11 cellular contexts compared by ENCODE assay signal in the genomic region with DNA sequence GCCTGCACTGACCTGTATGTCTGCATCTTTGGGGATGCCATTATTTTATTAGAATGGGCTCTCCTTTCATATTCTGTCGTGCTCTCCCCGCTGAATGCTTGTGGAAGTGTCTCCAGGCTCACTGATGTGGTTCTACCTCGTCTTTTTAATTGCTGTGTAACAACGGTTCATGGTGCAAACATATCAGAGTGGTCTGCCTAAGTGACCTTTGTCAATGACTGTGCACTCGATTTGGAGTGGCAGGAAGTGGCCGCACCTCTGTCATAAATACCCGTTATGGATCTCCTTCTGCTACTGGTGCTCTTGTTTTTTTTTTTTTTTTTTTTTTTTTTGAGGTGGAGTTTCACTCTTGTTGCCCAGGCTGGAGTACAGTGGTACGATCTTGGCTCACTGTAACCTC. TPM values are rescaled to one million over a fixed set of nuclear protein-coding genes. Genes with fewer than 3 reads are reported as not detected.
DNase-seq lines count a peak whose midpoint lies in the region; ATAC-seq and TF ChIP-seq lines count a peak whose summit lies in the region.
"Had no signal": no experiment of that assay in that cellular context is flagged by ENCODE, and none has a peak within 500 bp of the region (broad histone marks: within the 10 kb centered on the region; RNA-seq: fewer than 3 reads in every experiment).

No MANE protein-coding gene starts in this region.

- no peak overlapping the region for H3K27ac Mint-ChIP-seq in natural killer cell

- TF ChIP-seq POLR2A in Peyer's patch (IDR thresholded peaks at IDR 0.05), result peak in 1 of 2 donors; percentile 39
- TF ChIP-seq POLR2A in esophagus squamous epithelium (IDR thresholded peaks at IDR 0.05), result no peak
- no peak for TF ChIP-seq POLR2A in ovary (IDR thresholded peaks at IDR 0.05)

- H3K9me3 ChIP-seq in Peyer's patch (no peaks in the 10 kb centered on the region), esophagus squamous epithelium (no peaks in the 10 kb centered on the region), ovary (no peaks in the 10 kb centered on the region)
- H3K9me3 ChIP-seq: BLaER1 treated with 17β-estradiol and CSF1 and Interleukin-3, amounts not matched to agents 10 nM and 100 nM had no signal

- no peak overlapping the region for H3K4me3 Mint-ChIP-seq in natural killer cell

- H3K4me3 ChIP-seq in Peyer's patch (no peak overlapping the region), esophagus squamous epithelium (no peak overlapping the region), ovary (no peak overlapping the region)
- H3K4me3 ChIP-seq: BLaER1 treated with 17β-estradiol and CSF1 and Interleukin-3, amounts not matched to agents 10 nM and 100 nM had no signal

- H3K27ac ChIP-seq in Peyer's patch (peak overlapping the region in 3 of 4 donors; percentile 51 to 86 (median 56)), esophagus squamous epithelium (peak overlapping the region; percentile 39 to 69 (median 54)), ovary (no peak overlapping the region)
- H3K27ac ChIP-seq: BLaER1 treated with 17β-estradiol and CSF1 and Interleukin-3, amounts not matched to agents 10 nM and 100 nM had no signal

- no peak for ATAC-seq in natural killer cell

- TF ChIP-seq CTCF in Peyer's patch (IDR thresholded peaks at IDR 0.05), result no peak
- no peak for TF ChIP-seq CTCF in esophagus squamous epithelium (IDR thresholded peaks at IDR 0.05)
- TF ChIP-seq CTCF in natural killer cell (IDR thresholded peaks at IDR 0.05), result no peak
- no peak for TF ChIP-seq CTCF in GM10266 (IDR thresholded peaks at IDR 0.05; ENCODE audit: control insufficient read depth, insufficient read depth, low read depth, missing control alignments)
- TF ChIP-seq CTCF in ovary (IDR thresholded peaks at IDR 0.05), result no peak

- H3K27me3 ChIP-seq in Peyer's patch (no peaks in the 10 kb centered on the region), esophagus squamous epithelium (no peaks in the 10 kb centered on the region), ovary (no peaks in the 10 kb centered on the region)
- H3K27me3 ChIP-seq: BLaER1 treated with 17β-estradiol and CSF1 and Interleukin-3, amounts not matched to agents 10 nM and 100 nM had no signal

- H3K4me1 Mint-ChIP-seq in natural killer cell, result peaks cover 18 to 25% of the 10 kb centered on the region in 2 donors

- DNase-seq in NCI-H1417 (lab: John Stamatoyannopoulos, UW) (peak in 2 of 3 experiments; percentile 5 to 12), NCI-H1417 treated with DMSO at 0.1 percent for 48 hours (lab: John Stamatoyannopoulos, UW) (no peak), Peyer's patch (peak in 1 of 3 donors; percentile 82), esophagus squamous epithelium (lab: John Stamatoyannopoulos, UW) (no peak), natural killer cell (no peak), GM19240 (ENCODE audit: insufficient read length, low spot score) (no peak), GM10266 (ENCODE audit: extremely low spot score) (no peak), ovary (no peak)
- DNase-seq: NCI-H1930, SHP77 treated with DMSO at 0.1 percent for 48 hours had no signal

- H3K36me3 ChIP-seq in Peyer's patch (no peaks in the 10 kb centered on the region), esophagus squamous epithelium (no peaks in the 10 kb centered on the region), ovary (no peaks in the 10 kb centered on the region)
- H3K36me3 ChIP-seq: BLaER1 treated with 17β-estradiol and CSF1 and Interleukin-3, amounts not matched to agents 10 nM and 100 nM had no signal

- H3K36me3 Mint-ChIP-seq in natural killer cell, result no peaks in the 10 kb centered on the region

- no peaks in the 10 kb centered on the region for H3K9me3 Mint-ChIP-seq in natural killer cell

- intact Hi-C loops in esophagus squamous epithelium (cut with DNase I), result no loop called here
- intact Hi-C loops in natural killer cell (cut with micrococcal nuclease), result no loop called here
- intact Hi-C loops in ovary (cut with DNase I), result no loop called here

- 71 to 75% methylated on average over 8 of the region's 8 CpGs for WGBS in esophagus squamous epithelium, 2 donors
- WGBS in ovary, 3 donors, result 87 to 88% (median 88%) methylated on average over 8 of the region's 8 CpGs

- TF ChIP-seq EP300 in ovary (IDR thresholded peaks at IDR 0.05), result no peak

- H3K4me1 ChIP-seq in Peyer's patch (peaks cover 0 to 39% (median 0%) of the 10 kb centered on the region in 4 donors), esophagus squamous epithelium (peaks cover 33 to 91% (median 50%) of the 10 kb centered on the region in 3 donors), ovary (ENCODE audit: insufficient read depth) (peaks cover 25% of the 10 kb centered on the region)

- H3K27me3 Mint-ChIP-seq in natural killer cell (ENCODE audit: low read depth in 2 of 2), result peaks cover 4 to 9% of the 10 kb centered on the region in 2 donors

RNA-seq across cellular contexts. Expression of gene SPSB1, which starts 38.3 kb away (rescaled TPM):
- total RNA-seq in Peyer's patch (100 to 1,000 TPM in 2 of 4 donors, 10 to 100 TPM in 2; 69.3 to 168 (median 94.1) TPM), esophagus squamous epithelium (10 to 100 TPM; 15.2 to 35.5 (median 25.2) TPM), natural killer cell (1 to 10 TPM in 2 of 3 donors, under 1 TPM in 1; 0.82 to 3.0 (median 1.5) TPM), ovary (10 to 100 TPM; 20.6 to 69.6 (median 34.4) TPM)
- 10 to 100 TPM; 20.4 to 35.2 TPM for polyA plus RNA-seq in ovary

Comparison
In these comparisons a context has a peak if more than half of its experiments do, and no peak if none do; other contexts are left out.
1. DNase-seq: peak in NCI-H1417 (2 of 3); none in NCI-H1417 treated with DMSO at 0.1 percent for 48 hours (single experiment), esophagus squamous epithelium (single experiment), natural killer cell (single experiment), GM19240 (single experiment), GM10266 (single experiment) and ovary (0 of 5).
2. H3K27ac ChIP-seq: peak in Peyer's patch (3 of 4) and esophagus squamous epithelium (4 of 4); none in ovary (0 of 2).
3. RNA of gene SPSB1, which starts 38.3 kb away (total RNA-seq): 69.3 to 168 TPM in Peyer's patch, 20.6 to 69.6 TPM in ovary and 15.2 to 35.5 TPM in esophagus squamous epithelium; 0.82 to 3.0 TPM in natural killer cell; every median in the first group is over 4 times any median in the second.